13 cellular contexts compared by ENCODE assay signal in genomic region chr12:47770086-47770726, GRCh38. TPM values are rescaled to one million over a fixed set of nuclear protein-coding genes. Genes with fewer than 3 reads are reported as not detected.
DNase-seq lines count a peak whose midpoint lies in the region; ATAC-seq and TF ChIP-seq lines count a peak whose summit lies in the region.
"Had no signal": no experiment of that assay in that cellular context is flagged by ENCODE, and none has a peak within 500 bp of the region (broad histone marks: within the 10 kb centered on the region; RNA-seq: fewer than 3 reads in every experiment).

No MANE protein-coding gene starts in this region.

- no peaks in the 10 kb centered on the region for H3K27me3 ChIP-seq in right lobe of liver
- H3K27me3 ChIP-seq in heart left ventricle = no peaks in the 10 kb centered on the region

- TF ChIP-seq POLR2A in right lobe of liver (IDR thresholded peaks at IDR 0.05) = no peak
- TF ChIP-seq POLR2A in heart left ventricle (IDR thresholded peaks at IDR 0.05) = no peak

- H3K4me1 ChIP-seq in right lobe of liver = peaks cover 0 to 33% (median 3%) of the 10 kb centered on the region in 4 donors
- peaks cover 3 to 55% (median 27%) of the 10 kb centered on the region in 12 donors for H3K4me1 ChIP-seq in heart left ventricle

- H3K4me3 ChIP-seq in cardiac fibroblast (replicated peaks in 1 of 2; ENCODE audit: low read depth in 2 of 2, low read length in 2 of 2) = no peak overlapping the region
- no peak overlapping the region for H3K4me3 ChIP-seq in right lobe of liver
- no peak overlapping the region for H3K4me3 ChIP-seq in heart left ventricle

- H3K9me3 ChIP-seq in right lobe of liver (no peaks in the 10 kb centered on the region), heart left ventricle (no peaks in the 10 kb centered on the region)

- 44% methylated on average over 2 of the region's 3 CpGs for WGBS in right lobe of liver (ENCODE audit: insufficient coverage, low coverage, low lambda C conversion rate, missing lambda C conversion rate)
- WGBS in heart left ventricle, 4 donors = 83 to 93% (median 93%) methylated on average over 3 of the region's 3 CpGs

- H3K36me3 ChIP-seq in right lobe of liver (no peaks in the 10 kb centered on the region), heart left ventricle (no peaks in the 10 kb centered on the region)

- intact Hi-C loops in right lobe of liver (cut with DNase I) = no loop called here
- intact Hi-C loops in heart left ventricle (cut with DNase I) = loop anchor here in 2 of 10 donors (5.0 to 10.0 kb wide), 2 partner anchors 65 to 118 kb away; no protein-coding TSS in a partner anchor

- H3K27ac ChIP-seq in right lobe of liver (no peak overlapping the region), heart left ventricle (no peak overlapping the region)

- ATAC-seq in right lobe of liver (peak; percentile 32 to 52 (median 43)), heart left ventricle (no peak), GM21381 (IDR thresholded peaks at IDR 0.05; ENCODE audit: unreplicated experiment) (no peak)

- DNase-seq in AML-193 (lab: John Stamatoyannopoulos, UW) (peak; percentile 82 to 90), NCI-H226 (peak; percentile 82), cardiac fibroblast (ENCODE audit: low read depth in 2 of 2) (peak; percentile 63 to 70), right lobe of liver (no peak), heart left ventricle (no peak), NCI-H82 treated with DMSO at 0.1 percent for 48 hours (lab: John Stamatoyannopoulos, UW; ENCODE audit: unreplicated experiment) (no peak)
- DNase-seq in stimulated activated CD4-positive, alpha-beta T cell treated with anti-CD3 and anti-CD28 coated beads, Interleukin-2, amount 100 ng/mL, for 24 hours = no peak
- DNase-seq: activated naive CD4-positive, alpha-beta T cell treated with Interleukin-2 at 50 U/mL for 16 hours; central memory CD4-positive, alpha-beta T cell; DMS79 had no signal

- TF ChIP-seq CTCF in cardiac fibroblast (IDR thresholded peaks at IDR 0.05; ENCODE audit: low read depth, low read length) (no peak), right lobe of liver (IDR thresholded peaks at IDR 0.05) (no peak), heart left ventricle (IDR thresholded peaks at IDR 0.05) (no peak)

RNA-seq across cellular contexts. Expression of gene SLC48A1, which starts 2.8 kb away (rescaled TPM):
- total RNA-seq in right lobe of liver = 10 to 100 TPM; 12.4 to 20.4 (median 18.0) TPM
- total RNA-seq in heart left ventricle = 10 to 100 TPM; 17.6 to 68.2 (median 23.9) TPM
- 10 to 100 TPM; 13.0 to 16.5 TPM for polyA plus RNA-seq in heart left ventricle

RNA-seq across cellular contexts. Expression of gene RAPGEF3, which starts 11.5 kb away (rescaled TPM):
- total RNA-seq in right lobe of liver (1 to 10 TPM in 5 of 6 experiments, under 1 TPM in 1; 0.81 to 4.6 (median 2.6) TPM), heart left ventricle (10 to 100 TPM; 14.5 to 47.8 (median 23.9) TPM)
- polyA plus RNA-seq in heart left ventricle = 10 to 100 TPM; 18.6 to 62.1 TPM

RNA-seq across cellular contexts. Expression of gene ENDOU, which starts 44.9 kb away (rescaled TPM):
- total RNA-seq in right lobe of liver (not detected), heart left ventricle (1 to 10 TPM in 1 of 9 donors, under 1 TPM in 4, not detected in 4; 0.12 to 2.5 (median 0.27) TPM)
- polyA plus RNA-seq in heart left ventricle = under 1 TPM; 0.08 to 0.42 TPM
- total RNA-seq: B cell, mucosa of gallbladder had no signal

RNA-seq across cellular contexts. Expression of gene HDAC7, which starts 49.5 kb away (rescaled TPM):
- total RNA-seq in right lobe of liver (10 to 100 TPM in 2 of 6 experiments, 1 to 10 TPM in 4; 6.6 to 18.8 (median 8.4) TPM), heart left ventricle (10 to 100 TPM; 27.4 to 63.0 (median 38.6) TPM)
- polyA plus RNA-seq in heart left ventricle = 10 to 100 TPM; 42.2 to 43.9 TPM

Comparison
In these comparisons a context has a peak if more than half of its experiments do, and no peak if none do; other contexts are left out.
1. DNase-seq: peak in AML-193 (2 of 2), NCI-H226 (single experiment) and cardiac fibroblast (2 of 2); none in right lobe of liver (0 of 3), heart left ventricle (0 of 5), stimulated activated CD4-positive, alpha-beta T cell treated with anti-CD3 and anti-CD28 coated beads, Interleukin-2, amount 100 ng/mL, for 24 hours (0 of 2) and NCI-H82 treated with DMSO at 0.1 percent for 48 hours (single experiment).
2. ATAC-seq: peak in right lobe of liver (4 of 4); none in heart left ventricle (0 of 4) and GM21381 (single experiment).